26 cellular contexts compared by ENCODE assay signal in the genomic region with DNA sequence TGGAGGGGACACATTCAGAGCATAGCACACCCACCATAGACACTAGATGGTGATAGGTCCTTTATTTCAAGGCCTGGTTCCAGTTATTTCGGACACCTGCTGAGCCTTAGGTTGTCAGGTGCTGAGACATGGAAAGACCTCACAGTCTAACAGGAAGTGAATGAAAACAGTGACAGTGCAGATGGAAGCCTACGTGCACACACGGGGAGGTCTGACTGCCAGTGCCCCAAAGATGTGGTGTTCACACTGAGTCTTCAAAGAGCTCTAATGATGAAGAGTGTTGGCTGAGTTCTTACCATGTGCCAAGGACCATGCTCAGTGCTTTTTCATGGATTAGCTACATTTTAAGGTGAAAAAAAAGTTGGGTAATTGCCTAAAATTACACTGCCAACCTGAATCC.
"Had no signal": no experiment of that assay in that cellular context is flagged by ENCODE, and none has a peak within 500 bp of the region (broad histone marks: within the 10 kb centered on the region; RNA-seq: fewer than 3 reads in every experiment).

No MANE protein-coding gene starts in this region.

- H3K27ac ChIP-seq: ascending aorta, cardiac muscle cell, colonic mucosa, epithelial cell of prostate, esophagus squamous epithelium, left ventricle myocardium inferior, skin epidermis, suprapubic skin, tibial artery, upper lobe of right lung had no signal

- H3K9me3 ChIP-seq: ascending aorta, colonic mucosa, esophagus squamous epithelium, left ventricle myocardium inferior, mucosa of descending colon, SK-N-SH, suprapubic skin, tibial artery, upper lobe of right lung had no signal

- H3K4me1 ChIP-seq: ascending aorta, colonic mucosa, esophagus squamous epithelium, left ventricle myocardium inferior, suprapubic skin, tibial artery, upper lobe of right lung had no signal

- ATAC-seq: activated T-cell treated with anti-CD3 and anti-CD28 coated beads, Interleukin-2, amount 50 U/mL, for 72 hours; mucosa of descending colon; natural killer cell treated with Interleukin-12 subunit alpha and Interleukin-12 subunit beta and Interleukin-15 and Interleukin-18, amount 100 ng/mL, for 72 hours; sciatic nerve; stimulated activated memory B cell treated with anti-CD40 and anti-IgM and Interleukin-4, amounts not matched to agents 10 μg/mL and 1 μg/mL and 100 μg/mL, for 72 hours; upper lobe of right lung had no signal

- H3K4me2 ChIP-seq: SK-N-SH had no signal

- H3K4me1 Mint-ChIP-seq: brain had no signal

- H3K9ac ChIP-seq: SK-N-SH had no signal

- DNase-seq: activated CD4-positive, CD25-positive, alpha-beta regulatory T cell treated with anti-CD3 and anti-CD28 coated beads, Interleukin-2, amount 50 U/mL, for 72 hours; activated effector memory CD4-positive, alpha-beta T cell treated with Interleukin-2 at 50 U/mL for 16 hours; activated naive CD4-positive, alpha-beta T cell treated with anti-CD3 and anti-CD28 coated beads for 36 hours; activated T-cell treated with anti-CD3 and anti-CD28 coated beads, Interleukin-2, amount 50 U/mL, for 72 hours; cerebellar nuclear complex; colonic mucosa; effector CD8-positive, alpha-beta T cell; esophagus squamous epithelium; left ventricle myocardium inferior; mucosa of descending colon; retina; SK-N-SH; stimulated activated CD4-positive, alpha-beta T cell treated with anti-CD3 and anti-CD28 coated beads, Interleukin-4, amount 100 ng/mL, for 24 hours; T-helper 2 cell; tibial artery; upper lobe of right lung had no signal

- H3K4me3 Mint-ChIP-seq: activated naive CD4-positive, alpha-beta T cell treated with anti-CD3 and anti-CD28 coated beads for 36 hours; activated T-cell treated with anti-CD3 and anti-CD28 coated beads, Interleukin-2, amount 50 U/mL, for 72 hours; brain; natural killer cell treated with Interleukin-12 subunit alpha and Interleukin-12 subunit beta and Interleukin-15 and Interleukin-18, amount 100 ng/mL, for 72 hours; stimulated activated memory B cell treated with anti-CD40 and anti-IgM and Interleukin-4, amounts not matched to agents 10 μg/mL and 1 μg/mL and 100 μg/mL, for 72 hours had no signal

- H3K27me3 ChIP-seq: ascending aorta, cardiac muscle cell, colonic mucosa, esophagus squamous epithelium, suprapubic skin, tibial artery, upper lobe of right lung had no signal

- H3K4me3 ChIP-seq: ascending aorta, cardiac muscle cell, colonic mucosa, esophagus squamous epithelium, left ventricle myocardium inferior, lung, mucosa of descending colon, skin epidermis, suprapubic skin, tibial artery, upper lobe of right lung had no signal

- H3K9me3 Mint-ChIP-seq: activated naive CD4-positive, alpha-beta T cell treated with anti-CD3 and anti-CD28 coated beads for 36 hours; activated T-cell treated with anti-CD3 and anti-CD28 coated beads, Interleukin-2, amount 50 U/mL, for 72 hours; brain; natural killer cell treated with Interleukin-12 subunit alpha and Interleukin-12 subunit beta and Interleukin-15 and Interleukin-18, amount 100 ng/mL, for 72 hours; stimulated activated memory B cell treated with anti-CD40 and anti-IgM and Interleukin-4, amounts not matched to agents 10 μg/mL and 1 μg/mL and 100 μg/mL, for 72 hours had no signal

- H3K27me3 Mint-ChIP-seq: brain; natural killer cell treated with Interleukin-12 subunit alpha and Interleukin-12 subunit beta and Interleukin-15 and Interleukin-18, amount 100 ng/mL, for 72 hours; stimulated activated memory B cell treated with anti-CD40 and anti-IgM and Interleukin-4, amounts not matched to agents 10 μg/mL and 1 μg/mL and 100 μg/mL, for 72 hours had no signal

- H3K27ac Mint-ChIP-seq: activated naive CD4-positive, alpha-beta T cell treated with anti-CD3 and anti-CD28 coated beads for 36 hours; activated T-cell treated with anti-CD3 and anti-CD28 coated beads, Interleukin-2, amount 50 U/mL, for 72 hours; brain; natural killer cell treated with Interleukin-12 subunit alpha and Interleukin-12 subunit beta and Interleukin-15 and Interleukin-18, amount 100 ng/mL, for 72 hours; stimulated activated memory B cell treated with anti-CD40 and anti-IgM and Interleukin-4, amounts not matched to agents 10 μg/mL and 1 μg/mL and 100 μg/mL, for 72 hours had no signal
